19 cellular contexts compared by ENCODE assay signal in genomic region chr11:17331669-17332068, GRCh38. TPM values are rescaled to one million over a fixed set of nuclear protein-coding genes. Genes with fewer than 3 reads are reported as not detected.
DNase-seq lines count a peak whose midpoint lies in the region; ATAC-seq and TF ChIP-seq lines count a peak whose summit lies in the region.
"Had no signal": no experiment of that assay in that cellular context is flagged by ENCODE, and none has a peak within 500 bp of the region (broad histone marks: within the 10 kb centered on the region; RNA-seq: fewer than 3 reads in every experiment).

No MANE protein-coding gene starts in this region.

- DNase-seq in HT-29 (ENCODE audit: low spot score): peak; percentile 16
- no peak for DNase-seq in left colon
- peak; percentile 7 for DNase-seq in renal cortical epithelial cell (ENCODE audit: low read depth)
- DNase-seq in OCI-M1 (lab: John Stamatoyannopoulos, UW): no peak
- no peak for DNase-seq in DMS53 treated with DMSO at 0.1 percent for 48 hours (lab: John Stamatoyannopoulos, UW; ENCODE audit: unreplicated experiment)
- DNase-seq in A172 (ENCODE audit: low spot score): no peak
- DNase-seq: AML-193; BE2C; Caco-2; CD4-positive, alpha-beta memory T cell; DMS153; DMS79; EL; GDM1; GOT3; HFFc6 had no signal

- TF ChIP-seq CTCF in VCaP (conservative IDR thresholded peaks at IDR 0.05): no peak

- intact Hi-C loops in left colon (cut with DNase I, micrococcal nuclease): no loop called here

- ATAC-seq in left colon: peak; percentile 32
- ATAC-seq: GM12878 had no signal

- H3K27ac ChIP-seq in VCaP: peak overlapping the region; percentile 37; the same call in 1 of the 2 replicates
- H3K27ac ChIP-seq: BLaER1 treated with 17β-estradiol and CSF1 and Interleukin-3, amounts not matched to agents 10 nM and 100 nM had no signal

RNA-seq across cellular contexts. Expression of gene NCR3LG1, which starts 19.9 kb away (rescaled TPM):
- total RNA-seq in HT-29 (2014; rRNA removed; shearing (Covaris generic)): 12.7 and 14.6 TPM in 2 replicates
- total RNA-seq in left colon (10 to 100 TPM; 13.1 to 16.5 TPM), renal cortical epithelial cell (0.99 and 2.1 TPM in 2 replicates)
- total RNA-seq in A172 (2014; rRNA removed; shearing (Covaris generic)): 0.34 and 0.52 TPM in 2 replicates

RNA-seq across cellular contexts. Expression of gene NUCB2, which starts 55.1 kb away (rescaled TPM):
- total RNA-seq in HT-29 (2014; rRNA removed; shearing (Covaris generic)): 6.9 and 9.5 TPM in 2 replicates
- total RNA-seq in left colon: 10 to 100 TPM; 46.6 to 53.6 TPM
- 38.5 and 38.7 TPM in 2 replicates for total RNA-seq in renal cortical epithelial cell
- total RNA-seq in A172 (2014; rRNA removed; shearing (Covaris generic)): 145 and 150 TPM in 2 replicates

RNA-seq across cellular contexts. Expression of gene KCNJ11, which starts 56.8 kb away (rescaled TPM):
- 2.1 and 6.6 TPM in 2 replicates for total RNA-seq in HT-29 (2014; rRNA removed; shearing (Covaris generic))
- total RNA-seq in left colon (1 to 10 TPM; 2.1 to 6.9 TPM), renal cortical epithelial cell (0.25 and 0.35 TPM in 2 replicates)
- total RNA-seq in A172 (2014; rRNA removed; shearing (Covaris generic)): 0.09 and 0.26 TPM in 2 replicates
- total RNA-seq: CD4-positive, alpha-beta memory T cell; HFFc6 had no signal

Comparison
In these comparisons a context has a peak if more than half of its experiments do, and no peak if none do; other contexts are left out.
1. DNase-seq: peak in HT-29 (single experiment) and renal cortical epithelial cell (single experiment); none in left colon (0 of 2), OCI-M1 (single experiment), DMS53 treated with DMSO at 0.1 percent for 48 hours (single experiment) and A172 (single experiment).